8 cellular contexts compared by ENCODE assay signal in genomic region chr1:226132731-226133503, GRCh38. TPM values are rescaled to one million over a fixed set of nuclear protein-coding genes. Genes with fewer than 3 reads are reported as not detected.
DNase-seq lines count a peak whose midpoint lies in the region; ATAC-seq and TF ChIP-seq lines count a peak whose summit lies in the region.

No MANE protein-coding gene starts in this region.

- no peak overlapping the region for H3K4me2 ChIP-seq in GM23248 (ENCODE audit: unreplicated experiment)

- no peaks in the 10 kb centered on the region for H3K27me3 ChIP-seq in GM23248 (replicated peaks; ENCODE audit: insufficient read depth)
- H3K27me3 ChIP-seq in naive thymus-derived CD4-positive, alpha-beta T cell (ENCODE audit: control insufficient read depth in 2 of 2, insufficient read depth in 2 of 2, low read length in 2 of 2), result no peaks in the 10 kb centered on the region

- no peak overlapping the region for H3K27ac ChIP-seq in GM23248
- no peak overlapping the region for H3K27ac ChIP-seq in naive thymus-derived CD4-positive, alpha-beta T cell (ENCODE audit: low read depth, low read length)

- peaks cover 0 to 2% (median 0%) of the 10 kb centered on the region in 5 donors for H3K36me3 Mint-ChIP-seq in naive thymus-derived CD4-positive, alpha-beta T cell

- intact Hi-C loops in naive thymus-derived CD4-positive, alpha-beta T cell (cut with micrococcal nuclease), result no loop called here

- WGBS in GM23248 (ENCODE audit: low coverage in 1 of 2, low lambda C conversion rate in 2 of 2, missing lambda C conversion rate in 2 of 2), 2 experiments, result 44 to 46% methylated on average over 17 of the region's 17 CpGs

- DNase-seq in ELF-1 (ENCODE audit: low read depth, low spot score), result peak; percentile 14
- DNase-seq in GM23248, result peak; percentile 53
- DNase-seq in activated CD8-positive, alpha-beta memory T cell treated with anti-CD3 and anti-CD28 coated beads, Interleukin-2, amount 50 U/mL, for 48 hours, result peak; percentile 48
- DNase-seq in naive thymus-derived CD4-positive, alpha-beta T cell, result no peak
- DNase-seq in T-helper 9 cell, result no peak
- no peak for DNase-seq in DMS79 treated with DMSO at 0.1 percent for 48 hours (lab: John Stamatoyannopoulos, UW)
- DNase-seq in OCI-M2 (lab: John Stamatoyannopoulos, UW; ENCODE audit: unreplicated experiment), result no peak
- no peak for DNase-seq in GM10248 (ENCODE audit: extremely low spot score)

- no peak for TF ChIP-seq CTCF in GM10248 (IDR thresholded peaks at IDR 0.05; ENCODE audit: control extremely low read depth, extremely low read depth, low read depth, missing control alignments)

- no peaks in the 10 kb centered on the region for H3K27me3 Mint-ChIP-seq in naive thymus-derived CD4-positive, alpha-beta T cell

- no peaks in the 10 kb centered on the region for H3K9me2 ChIP-seq in GM23248 (ENCODE audit: insufficient read depth)

- H3F3A ChIP-seq in GM23248 (ENCODE audit: insufficient read depth), result no peaks in the 10 kb centered on the region

- POLR2A ChIA-PET in naive thymus-derived CD4-positive, alpha-beta T cell (lab: Charles Lee), result interaction anchor here (0.7 kb wide), 1 partner anchor 230 kb away, joined by 5 read pairs; no protein-coding TSS in a partner anchor
- POLR2A ChIA-PET in GM10248 (lab: Yijun Ruan, JAX), result interaction anchor here (0.5 to 0.6 kb wide), 4 partner anchors 10 to 59 kb away, joined by 3 to 8 read pairs (median 4); no protein-coding TSS in a partner anchor

- peaks cover 0 to 10% (median 0%) of the 10 kb centered on the region in 7 donors for H3K4me1 Mint-ChIP-seq in naive thymus-derived CD4-positive, alpha-beta T cell

- ATAC-seq in naive thymus-derived CD4-positive, alpha-beta T cell, result peak; percentile 6

- H3K4me3 ChIP-seq in GM23248, result no peak overlapping the region
- H3K4me3 ChIP-seq in naive thymus-derived CD4-positive, alpha-beta T cell (ENCODE audit: low read length), result no peak overlapping the region

- H4K20me1 ChIP-seq in GM23248 (ENCODE audit: insufficient read depth), result no peaks in the 10 kb centered on the region

- H3K9me3 Mint-ChIP-seq in naive thymus-derived CD4-positive, alpha-beta T cell, result no peaks in the 10 kb centered on the region

- H3K79me2 ChIP-seq in GM23248 (ENCODE audit: insufficient read depth), result no peaks in the 10 kb centered on the region

- H3K9me3 ChIP-seq in GM23248 (ENCODE audit: low read depth), result no peaks in the 10 kb centered on the region
- H3K9me3 ChIP-seq in naive thymus-derived CD4-positive, alpha-beta T cell (ENCODE audit: control insufficient read depth in 2 of 3, low read length in 3 of 3), result no peaks in the 10 kb centered on the region

- H3K4me3 Mint-ChIP-seq in naive thymus-derived CD4-positive, alpha-beta T cell, result no peak overlapping the region

- H3K4me1 ChIP-seq in GM23248 (ENCODE audit: insufficient read depth), result peaks cover 14% of the 10 kb centered on the region; the same call in 1 of the 2 replicates
- no peaks in the 10 kb centered on the region for H3K4me1 ChIP-seq in naive thymus-derived CD4-positive, alpha-beta T cell (ENCODE audit: control insufficient read depth in 2 of 2, insufficient read depth in 2 of 2, low read length in 2 of 2)

- in situ Hi-C loops in GM23248 (cut with MboI), result no loop called here

- H3K9ac ChIP-seq in GM23248, result no peak overlapping the region

- H3K36me3 ChIP-seq in GM23248 (ENCODE audit: low read depth), result no peaks in the 10 kb centered on the region
- H3K36me3 ChIP-seq in naive thymus-derived CD4-positive, alpha-beta T cell (ENCODE audit: control insufficient read depth in 2 of 3, insufficient read depth in 3 of 3, low read length in 3 of 3), result no peaks in the 10 kb centered on the region

- peak overlapping the region in 2 of 9 donors; percentile 36 to 49 for H3K27ac Mint-ChIP-seq in naive thymus-derived CD4-positive, alpha-beta T cell

- CTCF ChIA-PET in naive thymus-derived CD4-positive, alpha-beta T cell (lab: Charles Lee), result interaction anchor here (1.1 kb wide), 1 partner anchor 12 kb away, joined by 3 read pairs; no protein-coding TSS in a partner anchor
- CTCF ChIA-PET in GM10248 (lab: Yijun Ruan, JAX), result interaction anchor here (1.2 to 3.7 kb wide), 7 partner anchors 9 to 200 kb away, joined by 3 to 28 read pairs (median 6); no protein-coding TSS in a partner anchor

- H2AFZ ChIP-seq in GM23248, result no peak overlapping the region

RNA-seq across cellular contexts. Expression of gene ACBD3, which starts 53.6 kb away (rescaled TPM):
- total RNA-seq in GM23248 (2014; rRNA removed; shearing (Covaris generic)), result 70.2 and 76.8 TPM in 2 replicates
- 40.8 and 41.4 TPM in 2 replicates for polyA plus RNA-seq in GM23248 (2016; fragmentation: Nextera tagmentation; extraction: Ambion mirVana)
- total RNA-seq in naive thymus-derived CD4-positive, alpha-beta T cell, result 10 to 100 TPM; 19.6 to 29.9 (median 26.1) TPM
- polyA plus RNA-seq in naive thymus-derived CD4-positive, alpha-beta T cell, result 10 to 100 TPM; 15.4 to 21.3 TPM

Comparison
In these comparisons a context has a peak if more than half of its experiments do, and no peak if none do; other contexts are left out.
1. DNase-seq: peak in ELF-1 (single experiment), GM23248 (single experiment) and activated CD8-positive, alpha-beta memory T cell treated with anti-CD3 and anti-CD28 coated beads, Interleukin-2, amount 50 U/mL, for 48 hours (single experiment); none in naive thymus-derived CD4-positive, alpha-beta T cell (0 of 9), T-helper 9 cell (single experiment), DMS79 treated with DMSO at 0.1 percent for 48 hours (single experiment), OCI-M2 (single experiment) and GM10248 (single experiment).